In genomic region chr17:44200478-44201155, GRCh38 we compare ENCODE assay signal across 1 cellular context.
TF ChIP-seq lines count a peak whose summit lies in the region.

No MANE protein-coding gene starts in this region.

TF ChIP-seq in HepG2, 621 proteins besides CTCF, POLR2A, EP300 and RAD21 (continued from another document and continues in another):
- no peak for TF ChIP-seq PREB (CRISPR knock-in tag; IDR thresholded peaks at IDR 0.05)
- TF ChIP-seq ZNF615 (CRISPR knock-in tag; IDR thresholded peaks at IDR 0.05; ENCODE audit: borderline replicate concordance): no peak
- no peak; the same call in none of the 2 replicates for TF ChIP-seq ATF7-NPFF (CRISPR knock-in tag; IDR thresholded peaks at IDR 0.05; ENCODE audit: low read depth)
- no peak for TF ChIP-seq SRSF9 (IDR thresholded peaks at IDR 0.05; ENCODE audit: borderline replicate concordance, insufficient read depth, low read depth, low read length, poor library complexity, severe bottlenecking)
- TF ChIP-seq KLF6 (CRISPR knock-in tag; IDR thresholded peaks at IDR 0.05): no peak
- 0 out of 2 replicates have a peak, but pooled peaks have one; percentile 11 for TF ChIP-seq CCDC6 (CRISPR knock-in tag; IDR thresholded peaks at IDR 0.05)
- TF ChIP-seq JARID2 (CRISPR knock-in tag; IDR thresholded peaks at IDR 0.05; ENCODE audit: insufficient replicate concordance): no peak
- TF ChIP-seq ZNF766 (CRISPR knock-in tag; IDR thresholded peaks at IDR 0.05; ENCODE audit: borderline replicate concordance): no peak
- TF ChIP-seq ZNF800 (CRISPR knock-in tag; IDR thresholded peaks at IDR 0.05): 0 out of 2 replicates have a peak, but pooled peaks have one; percentile 46
- peak; percentile 82; the same call in 1 of the 2 replicates for TF ChIP-seq ZNF343 (CRISPR knock-in tag; IDR thresholded peaks at IDR 0.05)
- no peak for TF ChIP-seq ZNF597 (CRISPR knock-in tag; IDR thresholded peaks at IDR 0.05)
- TF ChIP-seq ZNF563 (CRISPR knock-in tag; IDR thresholded peaks at IDR 0.05): no peak
- TF ChIP-seq SATB2 (CRISPR knock-in tag; IDR thresholded peaks at IDR 0.05): 0 out of 2 replicates have a peak, but pooled peaks have one; percentile 22
- TF ChIP-seq ZBTB7B (CRISPR knock-in tag; IDR thresholded peaks at IDR 0.05): peak; percentile 55; the same call in 1 of the 2 replicates
- TF ChIP-seq ZBTB39 (CRISPR knock-in tag; IDR thresholded peaks at IDR 0.05): no peak
- no peak; the same call in 1 of the 2 replicates for TF ChIP-seq ZSCAN9 (CRISPR knock-in tag; IDR thresholded peaks at IDR 0.05; ENCODE audit: borderline replicate concordance)
- TF ChIP-seq UBTF (CRISPR knock-in tag; IDR thresholded peaks at IDR 0.05): peak; percentile 92
- no peak for TF ChIP-seq AHDC1 (CRISPR knock-in tag; IDR thresholded peaks at IDR 0.05; ENCODE audit: borderline replicate concordance)
- peak; percentile 12; the same call in 1 of the 2 replicates for TF ChIP-seq ZNF501 (CRISPR knock-in tag; IDR thresholded peaks at IDR 0.05)
- TF ChIP-seq HOXA5 (CRISPR knock-in tag; IDR thresholded peaks at IDR 0.05): no peak
- peak; percentile 60; the same call in 1 of the 2 replicates for TF ChIP-seq MXD4 (CRISPR knock-in tag; IDR thresholded peaks at IDR 0.05)
- TF ChIP-seq RCOR2 (CRISPR knock-in tag; IDR thresholded peaks at IDR 0.05): no peak
- TF ChIP-seq REST (IDR thresholded peaks at IDR 0.05; ENCODE audit: borderline replicate concordance in 1 of 2, low read depth in 1 of 2, low read length in 2 of 2): no peak
- TF ChIP-seq PRDM4 (CRISPR knock-in tag; IDR thresholded peaks at IDR 0.05; ENCODE audit: borderline replicate concordance): no peak
- TF ChIP-seq RFX5 (IDR thresholded peaks at IDR 0.05; ENCODE audit: low read depth, low read length): no peak
- TF ChIP-seq KLF15 (CRISPR knock-in tag; IDR thresholded peaks at IDR 0.05; ENCODE audit: borderline replicate concordance): peak; percentile 48; the same call in 1 of the 2 replicates
- no peak for TF ChIP-seq E2F2 (CRISPR knock-in tag; IDR thresholded peaks at IDR 0.05; ENCODE audit: borderline replicate concordance)
- no peak for TF ChIP-seq MAZ (IDR thresholded peaks at IDR 0.05; ENCODE audit: borderline replicate concordance, low read depth, low read length)
- TF ChIP-seq MAZ (CRISPR knock-in tag; IDR thresholded peaks at IDR 0.05; ENCODE audit: low read depth): peak; percentile 59
- no peak for TF ChIP-seq NFKBIZ (CRISPR knock-in tag; IDR thresholded peaks at IDR 0.05)
- peak; percentile 9; the same call in 1 of the 2 replicates for TF ChIP-seq FOSL2 (CRISPR knock-in tag; IDR thresholded peaks at IDR 0.05)
